Comparison of ENCODE assay signal across 9 cellular contexts in the genomic region with DNA sequence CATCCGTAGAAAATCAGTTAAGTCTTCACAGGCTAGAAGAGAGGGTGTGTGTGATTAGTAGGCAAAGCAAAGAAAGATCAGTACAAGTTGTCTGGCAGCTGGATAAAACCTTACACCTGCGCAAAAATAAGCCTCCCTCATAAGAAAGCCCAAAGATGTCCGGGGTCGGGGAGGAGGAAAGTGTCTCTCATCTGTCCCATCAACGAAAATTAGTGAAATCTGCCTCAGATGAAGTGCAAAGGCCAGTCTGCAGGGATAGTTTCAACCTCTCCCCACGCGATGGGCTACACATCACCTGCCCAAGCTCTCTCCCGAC.
DNase-seq lines count a peak whose midpoint lies in the region; ATAC-seq and TF ChIP-seq lines count a peak whose summit lies in the region.
"Had no signal": no experiment of that assay in that cellular context is flagged by ENCODE, and none has a peak within 500 bp of the region (broad histone marks: within the 10 kb centered on the region; RNA-seq: fewer than 3 reads in every experiment).

No MANE protein-coding gene starts in this region.

- no peaks in the 10 kb centered on the region for H4K20me1 ChIP-seq in BLaER1 treated with 17β-estradiol and CSF1 and Interleukin-3, amounts not matched to agents 10 nM and 100 nM
- H4K20me1 ChIP-seq in Loucy (ENCODE audit: insufficient read depth, low read length, poor library complexity, severe bottlenecking): no peaks in the 10 kb centered on the region

- peak overlapping the region; percentile 90 for H3K4me3 Mint-ChIP-seq in natural killer cell

- peaks cover 0 to 5% of the 10 kb centered on the region in 2 donors for H3K27me3 Mint-ChIP-seq in natural killer cell (ENCODE audit: low read depth in 2 of 2)

- H3K4me1 Mint-ChIP-seq in natural killer cell: peaks cover 29% of the 10 kb centered on the region in 2 donors

- peak overlapping the region; percentile 52 to 71 for H3K27ac Mint-ChIP-seq in natural killer cell

- peak overlapping the region; percentile 67 to 96 (median 95) for H3K27ac ChIP-seq in BLaER1 treated with 17β-estradiol and CSF1 and Interleukin-3, amounts not matched to agents 10 nM and 100 nM
- peak overlapping the region in 41 of 59 donors; percentile 30 to 91 (median 68) for H3K27ac ChIP-seq in dorsolateral prefrontal cortex

- H3K4me2 ChIP-seq in BLaER1 treated with 17β-estradiol and CSF1 and Interleukin-3, amounts not matched to agents 10 nM and 100 nM: peak overlapping the region; percentile 85 to 98 (median 92)
- H3K4me2 ChIP-seq in Loucy (ENCODE audit: low read depth, low read length, poor library complexity, severe bottlenecking): peak overlapping the region; percentile 88

- no peak for TF ChIP-seq CTCF in Loucy (conservative IDR thresholded peaks at IDR 0.05; ENCODE audit: low read length)
- TF ChIP-seq CTCF in dorsolateral prefrontal cortex (IDR thresholded peaks at IDR 0.05 in 54 of 56, conservative IDR thresholded peaks at IDR 0.05 in 2 of 56; ENCODE audit: low read depth in 1 of 56, partially characterized antibody in 56 of 56): no peak
- no peak for TF ChIP-seq CTCF in natural killer cell (IDR thresholded peaks at IDR 0.05)
- no peak for TF ChIP-seq CTCF in GM10248 (IDR thresholded peaks at IDR 0.05; ENCODE audit: control extremely low read depth, extremely low read depth, low read depth, missing control alignments)

- POLR2A ChIA-PET in GM10248 (lab: Yijun Ruan, JAX): no interaction called here

- peaks cover 0 to 3% (median 0%) of the 10 kb centered on the region in 11 experiments; a peak in 1 of 22 replicates for H3K36me3 ChIP-seq in BLaER1 treated with 17β-estradiol and CSF1 and Interleukin-3, amounts not matched to agents 10 nM and 100 nM
- no peaks in the 10 kb centered on the region for H3K36me3 ChIP-seq in Loucy (ENCODE audit: insufficient read depth, low read length)

- H3K9me3 Mint-ChIP-seq in natural killer cell: no peaks in the 10 kb centered on the region

- no peaks in the 10 kb centered on the region; the same call in 1 of the 2 replicates for H3F3A ChIP-seq in Loucy (ENCODE audit: low read depth)

- peak overlapping the region; percentile 47; the same call in 1 of the 2 replicates for H2AFZ ChIP-seq in Loucy (ENCODE audit: low read length)

- intact Hi-C loops in dorsolateral prefrontal cortex (cut with DNase I) (no loop called here), natural killer cell (cut with micrococcal nuclease) (no loop called here)

- CTCF ChIA-PET in GM10248 (lab: Yijun Ruan, JAX): no interaction called here

- no peak for DNase-seq in dorsolateral prefrontal cortex
- no peak for DNase-seq in natural killer cell
- DNase-seq in pons (ENCODE audit: low spot score): no peak
- DNase-seq in Ammon's horn (ENCODE audit: low spot score): no peak
- DNase-seq in GM10248 (ENCODE audit: extremely low spot score): no peak
- no peak for DNase-seq in KBM-7
- DNase-seq: NCI-H774 had no signal

- peaks cover 39 to 68% (median 44%) of the 10 kb centered on the region in 10 experiments for H3K4me1 ChIP-seq in BLaER1 treated with 17β-estradiol and CSF1 and Interleukin-3, amounts not matched to agents 10 nM and 100 nM
- H3K4me1 ChIP-seq in Loucy (ENCODE audit: insufficient read depth, low read length, poor library complexity, severe bottlenecking): peaks cover 55% of the 10 kb centered on the region

- peaks cover 26% of the 10 kb centered on the region for H3K79me2 ChIP-seq in Loucy (ENCODE audit: insufficient read depth, low read length)

- H3K9me2 ChIP-seq in Loucy (replicated peaks; ENCODE audit: low read depth, low read length): no peaks in the 10 kb centered on the region

- no peaks in the 10 kb centered on the region for H3K27me3 ChIP-seq in BLaER1 treated with 17β-estradiol and CSF1 and Interleukin-3, amounts not matched to agents 10 nM and 100 nM
- H3K27me3 ChIP-seq in Loucy (ENCODE audit: insufficient read depth, low read length, poor library complexity, severe bottlenecking) (no peaks in the 10 kb centered on the region), dorsolateral prefrontal cortex (peaks cover 0 to 8% (median 0%) of the 10 kb centered on the region in 45 donors)

- H3K9ac ChIP-seq in BLaER1 treated with 17β-estradiol and CSF1 and Interleukin-3, amounts not matched to agents 10 nM and 100 nM: peak overlapping the region; percentile 82 to 95 (median 90)
- peak overlapping the region; percentile 94 for H3K9ac ChIP-seq in Loucy (ENCODE audit: low read depth, low read length, poor library complexity, severe bottlenecking)

- ATAC-seq in natural killer cell: no peak

- peak overlapping the region; percentile 68 to 84 (median 74) for H3K4me3 ChIP-seq in BLaER1 treated with 17β-estradiol and CSF1 and Interleukin-3, amounts not matched to agents 10 nM and 100 nM
- peak overlapping the region; percentile 85 for H3K4me3 ChIP-seq in Loucy (ENCODE audit: low read length, poor library complexity, severe bottlenecking)
- peak overlapping the region; percentile 46 to 76 (median 66) for H3K4me3 ChIP-seq in dorsolateral prefrontal cortex

- in situ Hi-C loops in KBM-7 (cut with MboI; ENCODE audit: low pct_unique_long_range_greater_than_20kb, low sequenced_read_pairs): no loop called here

- H3K36me3 Mint-ChIP-seq in natural killer cell: no peaks in the 10 kb centered on the region

- peaks cover 9 to 19% (median 11%) of the 10 kb centered on the region in 11 experiments; a peak in 21 of 22 replicates for H3K9me3 ChIP-seq in BLaER1 treated with 17β-estradiol and CSF1 and Interleukin-3, amounts not matched to agents 10 nM and 100 nM (replicated peaks in 1 of 11)
- no peaks in the 10 kb centered on the region for H3K9me3 ChIP-seq in Loucy (ENCODE audit: insufficient read depth, low read depth, low read length)
